In genomic region chr5:177366528-177367322, GRCh38 we compare ENCODE assay signal across 1 cellular context.
A peak's percentile ranks its signal among the peaks of the same experiment; 100 is the strongest.
TF ChIP-seq lines count a peak whose summit lies in the region.

No MANE protein-coding gene starts in this region.

TF ChIP-seq in HepG2, 621 proteins besides CTCF, POLR2A, EP300 and RAD21 (continues in another document):
- peak; percentile 15; the same call in 1 of the 2 replicates for TF ChIP-seq HNF4A (CRISPR knock-in tag; IDR thresholded peaks at IDR 0.05)
- peak; percentile 79 for TF ChIP-seq PHF8 (CRISPR knock-in tag; IDR thresholded peaks at IDR 0.05)
- TF ChIP-seq ZNF274 (CRISPR knock-in tag; IDR thresholded peaks at IDR 0.05), result peak; percentile 49; the same call in 1 of the 2 replicates
- TF ChIP-seq YEATS2 (CRISPR knock-in tag; IDR thresholded peaks at IDR 0.05; ENCODE audit: borderline replicate concordance), result peak; percentile 63; the same call in 1 of the 2 replicates
- peak; percentile 64; the same call in 1 of the 2 replicates for TF ChIP-seq ZNF788 (CRISPR knock-in tag; IDR thresholded peaks at IDR 0.05; ENCODE audit: borderline replicate concordance)
- TF ChIP-seq UBTF (CRISPR knock-in tag; IDR thresholded peaks at IDR 0.05), result peak; percentile 67; the same call in 1 of the 2 replicates
- TF ChIP-seq YEATS4 (CRISPR knock-in tag; IDR thresholded peaks at IDR 0.05; ENCODE audit: borderline replicate concordance), result peak; percentile 27; the same call in 1 of the 2 replicates
- 0 out of 2 replicates have a peak, but pooled peaks have one; percentile 45 for TF ChIP-seq ZNF276 (CRISPR knock-in tag; IDR thresholded peaks at IDR 0.05; ENCODE audit: low read depth)
- no peak for TF ChIP-seq HNF1A (IDR thresholded peaks at IDR 0.05; ENCODE audit: low read depth)
- TF ChIP-seq HNF1A (CRISPR knock-in tag; IDR thresholded peaks at IDR 0.05; ENCODE audit: borderline replicate concordance), result 0 out of 2 replicates have a peak, but pooled peaks have one; percentile 31
- peak; percentile 50 for TF ChIP-seq PAXIP1 (CRISPR knock-in tag; conservative IDR thresholded peaks at IDR 0.05)
- TF ChIP-seq ZSCAN29 (CRISPR knock-in tag; conservative IDR thresholded peaks at IDR 0.05), result 0 out of 2 replicates have a peak, but pooled peaks have one; percentile 19
- no peak for TF ChIP-seq NONO (IDR thresholded peaks at IDR 0.05)
- peak; percentile 55; the same call in 1 of the 2 replicates for TF ChIP-seq NONO (CRISPR knock-in tag; conservative IDR thresholded peaks at IDR 0.05)
- peak; percentile 65 for TF ChIP-seq SALL1 (CRISPR knock-in tag; IDR thresholded peaks at IDR 0.05)
- TF ChIP-seq IRF1 (CRISPR knock-in tag; IDR thresholded peaks at IDR 0.05; ENCODE audit: low read depth), result no peak
- peak; percentile 41; the same call in 1 of the 2 replicates for TF ChIP-seq TCF7 (IDR thresholded peaks at IDR 0.05; ENCODE audit: low read depth)
- peak; percentile 63 for TF ChIP-seq DRAP1 (CRISPR knock-in tag; IDR thresholded peaks at IDR 0.05)
- TF ChIP-seq THRA (CRISPR knock-in tag; IDR thresholded peaks at IDR 0.05; ENCODE audit: borderline replicate concordance), result 0 out of 2 replicates have a peak, but pooled peaks have one; percentile 21
- peak; percentile 53; the same call in 1 of the 2 replicates for TF ChIP-seq RXRA (CRISPR knock-in tag; IDR thresholded peaks at IDR 0.05)
- TF ChIP-seq ZBTB7B (CRISPR knock-in tag; IDR thresholded peaks at IDR 0.05), result peak; percentile 86
- 0 out of 2 replicates have a peak, but pooled peaks have one; percentile 24 for TF ChIP-seq TFDP1 (CRISPR knock-in tag; IDR thresholded peaks at IDR 0.05; ENCODE audit: borderline replicate concordance)
- TF ChIP-seq SAP130 (CRISPR knock-in tag; IDR thresholded peaks at IDR 0.05; ENCODE audit: low read depth), result peak; percentile 63; the same call in 1 of the 2 replicates
- TF ChIP-seq ZNF772 (CRISPR knock-in tag; IDR thresholded peaks at IDR 0.05), result no peak
- 0 out of 2 replicates have a peak, but pooled peaks have one; percentile 28 for TF ChIP-seq ZNF547 (CRISPR knock-in tag; IDR thresholded peaks at IDR 0.05)
- no peak for TF ChIP-seq DNMT3B (CRISPR knock-in tag; conservative IDR thresholded peaks at IDR 0.05)
- TF ChIP-seq HDAC2 (CRISPR knock-in tag; IDR thresholded peaks at IDR 0.05), result peak; percentile 42; the same call in 1 of the 2 replicates
- 0 out of 2 replicates have a peak, but pooled peaks have one; percentile 19 for TF ChIP-seq ZFP36L1 (CRISPR knock-in tag; IDR thresholded peaks at IDR 0.05)
- TF ChIP-seq SPEN (CRISPR knock-in tag; IDR thresholded peaks at IDR 0.05; ENCODE audit: low read depth), result peak; percentile 50; the same call in 1 of the 2 replicates
- peak; percentile 74 for TF ChIP-seq GTF3A (CRISPR knock-in tag; conservative IDR thresholded peaks at IDR 0.05)
- peak; percentile 54; the same call in 1 of the 2 replicates for TF ChIP-seq PATZ1 (CRISPR knock-in tag; IDR thresholded peaks at IDR 0.05)
- TF ChIP-seq ZNF790 (CRISPR knock-in tag; IDR thresholded peaks at IDR 0.05; ENCODE audit: borderline replicate concordance), result no peak
- TF ChIP-seq ZNF672 (CRISPR knock-in tag; IDR thresholded peaks at IDR 0.05), result peak; percentile 2; the same call in 1 of the 2 replicates
- 0 out of 2 replicates have a peak, but pooled peaks have one; percentile 50 for TF ChIP-seq ZNF34 (CRISPR knock-in tag; IDR thresholded peaks at IDR 0.05; ENCODE audit: borderline replicate concordance)
- TF ChIP-seq GATAD2A (CRISPR knock-in tag; IDR thresholded peaks at IDR 0.05), result 0 out of 2 replicates have a peak, but pooled peaks have one; percentile 38
- TF ChIP-seq ZNF652 (CRISPR knock-in tag; IDR thresholded peaks at IDR 0.05; ENCODE audit: borderline replicate concordance, low read depth), result no peak
- TF ChIP-seq ZSCAN22 (CRISPR knock-in tag; IDR thresholded peaks at IDR 0.05), result no peak
